ENCODE assay signal across 7 cellular contexts in genomic region chr19:42529248-42529764, GRCh38.
DNase-seq lines count a peak whose midpoint lies in the region; ATAC-seq and TF ChIP-seq lines count a peak whose summit lies in the region.

No MANE protein-coding gene starts in this region.

- H3K27ac ChIP-seq in KMS-11: no peak overlapping the region
- H3K27ac ChIP-seq in VCaP: peak overlapping the region; percentile 28; the same call in 1 of the 2 replicates

- H3K79me2 ChIP-seq in KMS-11 (ENCODE audit: insufficient read depth, low read depth): no peaks in the 10 kb centered on the region

- H2AFZ ChIP-seq in KMS-11 (ENCODE audit: low read depth): no peak overlapping the region

- DNase-seq in GM12864 (ENCODE audit: low read depth) (peak; percentile 38), T47D (ENCODE audit: low read depth in 1 of 2, low spot score in 1 of 2) (peak; percentile 43 to 72), inferior parietal cortex (ENCODE audit: extremely low spot score) (peak; percentile 74)
- peak; percentile 38 to 50 for DNase-seq in stimulated activated CD4-positive, alpha-beta T cell treated with anti-CD3 and anti-CD28 coated beads, Interleukin-15, amount 100 ng/mL, for 48 hours (ENCODE audit: low read depth in 2 of 2)

- peak; percentile 98 for TF ChIP-seq CTCF in GM12864 (IDR thresholded peaks at IDR 0.05; ENCODE audit: low read depth, low read length, missing control alignments)
- TF ChIP-seq CTCF in KMS-11 (conservative IDR thresholded peaks at IDR 0.05; ENCODE audit: low read depth, low read length): peak; percentile 80
- peak; percentile 86 for TF ChIP-seq CTCF in VCaP (conservative IDR thresholded peaks at IDR 0.05)

- H3K9ac ChIP-seq in KMS-11: no peak overlapping the region

- H3K4me3 ChIP-seq in GM12864 (ENCODE audit: low read depth, low read length) (no peak overlapping the region; the same call in 1 of the 2 replicates), KMS-11 (IDR thresholded peaks at IDR 0.05; ENCODE audit: insufficient read depth, low read depth, low read length) (no peak overlapping the region)

- no peaks in the 10 kb centered on the region for H3K27me3 ChIP-seq in KMS-11 (ENCODE audit: insufficient read depth, low read depth)

- H3K4me2 ChIP-seq in KMS-11: no peak overlapping the region

- no peaks in the 10 kb centered on the region for H4K20me1 ChIP-seq in KMS-11 (ENCODE audit: insufficient read depth)

- H3K36me3 ChIP-seq in KMS-11 (ENCODE audit: insufficient read depth): no peaks in the 10 kb centered on the region

- no peak for ATAC-seq in HG03097 (IDR thresholded peaks at IDR 0.05; ENCODE audit: low FRiP score, unreplicated experiment)

- in situ Hi-C loops in T47D (cut with HindIII; ENCODE audit: low pct_unique_long_range_greater_than_20kb, low sequenced_read_pairs): no loop called here

- H3K4me1 ChIP-seq in KMS-11 (ENCODE audit: low read depth, poor library complexity, severe bottlenecking): no peaks in the 10 kb centered on the region
